Comparison of ENCODE assay signal across 9 cellular contexts in genomic region chr5:132489051-132489770, GRCh38. TPM values are rescaled to one million over a fixed set of nuclear protein-coding genes. Genes with fewer than 3 reads are reported as not detected.
A peak's percentile ranks its signal among the peaks of the same experiment; 100 is the strongest.
DNase-seq lines count a peak whose midpoint lies in the region; ATAC-seq, FAIRE-seq and TF ChIP-seq lines count a peak whose summit lies in the region.
"Had no signal": no experiment of that assay in that cellular context is flagged by ENCODE, and none has a peak within 500 bp of the region (broad histone marks: within the 10 kb centered on the region; RNA-seq: fewer than 3 reads in every experiment).

No MANE protein-coding gene starts in this region.

- DNase-seq in DND-41 (peak; percentile 31), PC-9 (no peak), H54 (ENCODE audit: insufficient read length, low spot score) (no peak), COR-L47 (lab: John Stamatoyannopoulos, UW) (no peak), NCI-H524 (lab: John Stamatoyannopoulos, UW) (no peak), NCI-H146 (lab: John Stamatoyannopoulos, UW) (no peak)

- no peak for FAIRE-seq in H54 (lab: Jason Lieb, UNC)

- H4K20me1 ChIP-seq in DND-41 (ENCODE audit: insufficient read depth, low read length) = peaks cover 60% of the 10 kb centered on the region
- H4K20me1 ChIP-seq in PC-9 (ENCODE audit: insufficient read depth) = peaks cover 5% of the 10 kb centered on the region

- H3K36me3 Mint-ChIP-seq in dendritic cell treated with granulocyte-macrophage colony-stimulating factor and Interleukin-4, amounts not matched to agents 40 ng/mL and 50 ng/mL, for 4 days (ENCODE audit: low read depth) = peaks cover 63% of the 10 kb centered on the region

- H3K27ac ChIP-seq in DND-41 (ENCODE audit: low read length) (peak overlapping the region; percentile 96), PC-9 (no peak overlapping the region)

- POLR2A ChIA-PET in PC-9 (lab: Charles Lee; ENCODE audit: unreplicated experiment) = interaction anchor here (0.6 kb wide), 1 partner anchor 229 kb away, joined by 3 read pairs; no protein-coding TSS in a partner anchor

- CTCF ChIA-PET in PC-9 (lab: Charles Lee) = interaction anchor here (2.0 kb wide), 1 partner anchor 22 kb away, joined by 7 read pairs; no protein-coding TSS in a partner anchor

- peak overlapping the region; percentile 94 for H3K9ac ChIP-seq in DND-41 (ENCODE audit: low read depth, low read length)

- H3K27ac Mint-ChIP-seq in dendritic cell treated with granulocyte-macrophage colony-stimulating factor and Interleukin-4, amounts not matched to agents 40 ng/mL and 50 ng/mL, for 4 days = peak overlapping the region; percentile 97

- no peaks in the 10 kb centered on the region for H3K9me3 Mint-ChIP-seq in dendritic cell treated with granulocyte-macrophage colony-stimulating factor and Interleukin-4, amounts not matched to agents 40 ng/mL and 50 ng/mL, for 4 days

- H3K4me2 ChIP-seq in DND-41 (ENCODE audit: insufficient read depth, low read length) (peak overlapping the region; percentile 92), PC-9 (peak overlapping the region; percentile 88)

- BruUV-seq in PC-9 (replicated peaks; lab: Mats Ljungman, UMichigan) = TSS peak; percentile 57

- H3K4me1 ChIP-seq in DND-41 (ENCODE audit: insufficient read depth, low read length) (peaks cover 71% of the 10 kb centered on the region), PC-9 (replicated peaks; ENCODE audit: insufficient read depth) (peaks cover 23% of the 10 kb centered on the region), neuron (ENCODE audit: insufficient read depth, low read length) (peaks cover 11% of the 10 kb centered on the region)

- H3K9me3 ChIP-seq in DND-41 (ENCODE audit: insufficient read depth, low read length, severe bottlenecking) = no peaks in the 10 kb centered on the region
- H3K9me3 ChIP-seq in PC-9 (ENCODE audit: insufficient read depth, low read depth) = no peaks in the 10 kb centered on the region
- no peaks in the 10 kb centered on the region for H3K9me3 ChIP-seq in neuron (ENCODE audit: low read length)

- H3K36me3 ChIP-seq in DND-41 (ENCODE audit: insufficient read depth, low read length) (peaks cover 59% of the 10 kb centered on the region), PC-9 (ENCODE audit: low read depth) (no peaks in the 10 kb centered on the region; the same call in 1 of the 2 replicates), neuron (ENCODE audit: insufficient read depth, low read length) (peaks cover 25% of the 10 kb centered on the region)

- TF ChIP-seq POLR2A in H54 (IDR thresholded peaks at IDR 0.05; ENCODE audit: low read depth, low read length) = no peak

- no peak for TF ChIP-seq CTCF in DND-41 (IDR thresholded peaks at IDR 0.05; ENCODE audit: borderline replicate concordance, extremely low read depth, low read length, poor library complexity, severe bottlenecking)
- no peak for TF ChIP-seq CTCF in PC-9 (conservative IDR thresholded peaks at IDR 0.05)

- no peak overlapping the region for H2AFZ ChIP-seq in DND-41 (ENCODE audit: low read depth, low read length)
- no peak overlapping the region; the same call in 1 of the 2 replicates for H2AFZ ChIP-seq in PC-9
- no peak overlapping the region for H2AFZ ChIP-seq in neuron (ENCODE audit: low read depth, low read length)

- H3K27me3 ChIP-seq in DND-41 (ENCODE audit: insufficient read depth, low read length, poor library complexity) = no peaks in the 10 kb centered on the region
- no peaks in the 10 kb centered on the region for H3K27me3 ChIP-seq in PC-9 (ENCODE audit: insufficient read depth, low read depth)
- peaks cover 13% of the 10 kb centered on the region for H3K27me3 ChIP-seq in neuron (ENCODE audit: insufficient read depth, low read length)

- intact Hi-C loops in PC-9 (cut with micrococcal nuclease; ENCODE audit: unreplicated experiment) = no loop called here
- intact Hi-C loops in dendritic cell treated with granulocyte-macrophage colony-stimulating factor and Interleukin-4, amounts not matched to agents 40 ng/mL and 50 ng/mL, for 4 days (cut with micrococcal nuclease) = no loop called here

- H3K79me2 ChIP-seq in DND-41 (ENCODE audit: insufficient read depth, low read length) (peaks cover 93% of the 10 kb centered on the region), PC-9 (ENCODE audit: low read depth) (peaks cover 25% of the 10 kb centered on the region)

- H3K4me1 Mint-ChIP-seq in dendritic cell treated with granulocyte-macrophage colony-stimulating factor and Interleukin-4, amounts not matched to agents 40 ng/mL and 50 ng/mL, for 4 days (ENCODE audit: low read depth) = peaks cover 79% of the 10 kb centered on the region

- H3K4me3 Mint-ChIP-seq in dendritic cell treated with granulocyte-macrophage colony-stimulating factor and Interleukin-4, amounts not matched to agents 40 ng/mL and 50 ng/mL, for 4 days = peak overlapping the region; percentile 96

- H3F3A ChIP-seq in PC-9 (ENCODE audit: insufficient read depth, low read depth) = peaks cover 7% of the 10 kb centered on the region; the same call in 1 of the 2 replicates

- H3K9me2 ChIP-seq in PC-9 (ENCODE audit: insufficient read depth) = no peaks in the 10 kb centered on the region

- H3K4me3 ChIP-seq in DND-41 (ENCODE audit: low read depth in 1 of 2, low read length in 2 of 2) (peak overlapping the region; percentile 93), PC-9 (peak overlapping the region; percentile 96), neuron (ENCODE audit: low read length) (peak overlapping the region; percentile 82)

- H3K27me3 Mint-ChIP-seq in dendritic cell treated with granulocyte-macrophage colony-stimulating factor and Interleukin-4, amounts not matched to agents 40 ng/mL and 50 ng/mL, for 4 days = no peaks in the 10 kb centered on the region

- no peak for ATAC-seq in DND-41 (ENCODE audit: insufficient read depth, low read depth)

RNA-seq across cellular contexts. Expression of gene IRF1, which starts 1.4 kb away (rescaled TPM):
- 27.1 and 38.9 TPM in 2 replicates for total RNA-seq in PC-9 (2021)

RNA-seq across cellular contexts. Expression of gene IL5, which starts 54.1 kb away (rescaled TPM):
- not detected in 2 replicates for total RNA-seq in PC-9 (2021)
- total RNA-seq: lung microvascular endothelial cell had no signal
